Comparison of ENCODE assay signal across 21 cellular contexts in genomic region chr18:11714244-11714918, GRCh38. TPM values are rescaled to one million over a fixed set of nuclear protein-coding genes. Genes with fewer than 3 reads are reported as not detected.
A peak's percentile ranks its signal among the peaks of the same experiment; 100 is the strongest.
DNase-seq lines count a peak whose midpoint lies in the region; ATAC-seq, FAIRE-seq and TF ChIP-seq lines count a peak whose summit lies in the region.
"Had no signal": no experiment of that assay in that cellular context is flagged by ENCODE, and none has a peak within 500 bp of the region (broad histone marks: within the 10 kb centered on the region; RNA-seq: fewer than 3 reads in every experiment).

No MANE protein-coding gene starts in this region.

- 20% methylated on average over 1 of the region's 7 CpGs; no CpG with 5 or more reads in 1 of the 2 experiments for WGBS in IMR-90 (ENCODE audit: extremely low coverage in 2 of 2, insufficient read length in 1 of 2), 2 experiments

- H3K79me2 ChIP-seq in GM23338 (replicated peaks; ENCODE audit: insufficient read depth) = no peaks in the 10 kb centered on the region

- peaks cover 32% of the 10 kb centered on the region for H3K4me1 Mint-ChIP-seq in GM23338

- H3K56ac ChIP-seq in IMR-90 (ENCODE audit: extremely low read depth, insufficient read depth, low read length) = no peak overlapping the region

- no peak overlapping the region for H2AK9ac ChIP-seq in IMR-90 (replicated peaks; ENCODE audit: low read depth, low read length, poor library complexity)

- H3K27me3 ChIP-seq in GM23338 (ENCODE audit: insufficient read depth) = 0 out of 2 replicates have a peak, but pooled peaks cover 8% of the 10 kb centered on the region
- H3K27me3 ChIP-seq in IMR-90 (ENCODE audit: control insufficient read depth, insufficient read depth, low read length) = peaks cover 16% of the 10 kb centered on the region
- H3K27me3 ChIP-seq in breast epithelium = no peaks in the 10 kb centered on the region
- peaks cover 5% of the 10 kb centered on the region for H3K27me3 ChIP-seq in iPS-18a (ENCODE audit: control insufficient read depth, insufficient read depth, low read length)
- peaks cover 4% of the 10 kb centered on the region for H3K27me3 ChIP-seq in lower lobe of right lung (ENCODE audit: low read depth)

- peaks cover 8% of the 10 kb centered on the region for H3K27me3 Mint-ChIP-seq in GM23338 (ENCODE audit: insufficient read depth, low read depth, poor library complexity)

- POLR2A ChIA-PET in IMR-90 (lab: Charles Lee; ENCODE audit: unreplicated experiment) = no interaction called here

- dilution Hi-C loops in IMR-90 (cut with HindIII; ENCODE audit: low sequenced_read_pairs, unreplicated experiment) = no loop called here

- H4K5ac ChIP-seq in IMR-90 (ENCODE audit: low read depth, low read length) = no peak overlapping the region

- no peak overlapping the region for H3K23ac ChIP-seq in IMR-90 (ENCODE audit: low read depth, low read length)

- H3K9ac ChIP-seq in IMR-90 (ENCODE audit: low read depth, low read length) (no peak overlapping the region), iPS-18a (ENCODE audit: low read length) (no peak overlapping the region)

- peak overlapping the region; percentile 59 for H3K4me2 ChIP-seq in GM23338
- peak overlapping the region; percentile 77 for H3K4me2 ChIP-seq in IMR-90 (ENCODE audit: low read depth, low read length)

- H3K9me2 ChIP-seq in GM23338 (ENCODE audit: insufficient read depth) = no peaks in the 10 kb centered on the region

- intact Hi-C loops in IMR-90 (cut with micrococcal nuclease) = no loop called here
- intact Hi-C loops in breast epithelium (cut with DNase I; ENCODE audit: low total_unique reads) = no loop called here
- intact Hi-C loops in lower lobe of right lung (cut with DNase I) = no loop called here

- DNase-seq in GM23338 (ENCODE audit: low spot score) (peak; percentile 80), IMR-90 (no peak), breast epithelium (ENCODE audit: low spot score in 2 of 2) (no peak), GM12891 (ENCODE audit: insufficient read length, low spot score) (no peak), lower lobe of right lung (no peak), NCI-H1436 (lab: John Stamatoyannopoulos, UW) (no peak)
- DNase-seq: Caco-2; CD4-positive, alpha-beta T cell; GDM1; HCEC 1CT; KBM-7; MV-4-11; NCI-H187 treated with DMSO at 0.1 percent for 48 hours; NCI-H226; NCI-H524; SW 1271 had no signal

- no peak for FAIRE-seq in GM12891 (lab: Jason Lieb, UNC)
- FAIRE-seq: A204.1, GM19239 had no signal

- no peak overlapping the region for H4K91ac ChIP-seq in IMR-90 (ENCODE audit: insufficient read depth, low read depth, low read length)

- no peak overlapping the region for H2BK5ac ChIP-seq in IMR-90 (ENCODE audit: low read depth, low read length, poor library complexity, severe bottlenecking)

- no peak overlapping the region for H3K14ac ChIP-seq in IMR-90 (replicated peaks; ENCODE audit: low read depth, low read length)

- peak; percentile 94 for ATAC-seq in GM23338
- no peak for ATAC-seq in IMR-90 (ENCODE audit: low read depth)
- ATAC-seq in lower lobe of right lung = no peak
- no peak for ATAC-seq in GM21423 (IDR thresholded peaks at IDR 0.05; ENCODE audit: unreplicated experiment)

- no peak overlapping the region for H2BK20ac ChIP-seq in IMR-90 (ENCODE audit: low read depth, low read length)

- peak overlapping the region; percentile 31; the same call in 2 of the 3 replicates for H3K4me3 Mint-ChIP-seq in GM23338
- H3K4me3 Mint-ChIP-seq: CD4-positive, alpha-beta T cell had no signal

- peak overlapping the region; percentile 27 for H3K4me3 ChIP-seq in GM23338
- no peak overlapping the region; the same call in 1 of the 2 replicates for H3K4me3 ChIP-seq in IMR-90 (ENCODE audit: insufficient read depth, low read depth, low read length)
- peak overlapping the region in 2 of 3 donors; percentile 17 to 35 for H3K4me3 ChIP-seq in breast epithelium
- H3K4me3 ChIP-seq in iPS-18a (ENCODE audit: low read length) = peak overlapping the region; percentile 29
- no peak overlapping the region for H3K4me3 ChIP-seq in lower lobe of right lung
- H3K4me3 ChIP-seq: SJSA1 had no signal

- no peak for TF ChIP-seq CTCF in GM23338 (conservative IDR thresholded peaks at IDR 0.05; ENCODE audit: low read depth in 2 of 2)
- no peak for TF ChIP-seq CTCF in IMR-90 (conservative IDR thresholded peaks at IDR 0.05; ENCODE audit: low read depth, low read length)
- TF ChIP-seq CTCF in breast epithelium (IDR thresholded peaks at IDR 0.05) = no peak
- TF ChIP-seq CTCF in lower lobe of right lung (IDR thresholded peaks at IDR 0.05) = no peak

- no peaks in the 10 kb centered on the region for H4K20me1 ChIP-seq in GM23338 (replicated peaks; ENCODE audit: insufficient read depth)
- H4K20me1 ChIP-seq in IMR-90 (ENCODE audit: insufficient read depth, low read length) = no peaks in the 10 kb centered on the region

- H3F3A ChIP-seq in GM23338 (replicated peaks; ENCODE audit: low read depth) = no peaks in the 10 kb centered on the region

- no peak overlapping the region for H4K8ac ChIP-seq in IMR-90 (ENCODE audit: low read depth in 2 of 2, low read length in 2 of 2)

- CTCF ChIA-PET in IMR-90 (lab: Yijun Ruan, JAX) = no interaction called here

- H3K36me3 Mint-ChIP-seq in GM23338 (ENCODE audit: low read depth) = peaks cover 11% of the 10 kb centered on the region; the same call in 2 of the 3 replicates

- BruUV-seq in IMR-90 (replicated peaks; lab: Mats Ljungman, UMichigan) = no TSS peak

- no peak overlapping the region for H3K27ac Mint-ChIP-seq in GM23338
- H3K27ac Mint-ChIP-seq: CD4-positive, alpha-beta T cell had no signal

- TF ChIP-seq POLR2A in IMR-90 (IDR thresholded peaks at IDR 0.05; ENCODE audit: low read depth, low read length) (no peak), breast epithelium (IDR thresholded peaks at IDR 0.05) (no peak), GM12891 (IDR thresholded peaks at IDR 0.05; ENCODE audit: low read depth, low read length) (no peak)

- H3K9me3 Mint-ChIP-seq in GM23338 = peaks cover 33% of the 10 kb centered on the region; the same call in 2 of the 3 replicates
- H3K9me3 Mint-ChIP-seq: CD4-positive, alpha-beta T cell had no signal

- H3K4ac ChIP-seq in IMR-90 (ENCODE audit: low read depth, low read length) = no peak overlapping the region

- no peak overlapping the region for H2BK15ac ChIP-seq in IMR-90 (ENCODE audit: low read depth, low read length)

- H3K9me3 ChIP-seq in IMR-90 (ENCODE audit: control insufficient read depth, insufficient read depth, low read length) = no peaks in the 10 kb centered on the region
- no peaks in the 10 kb centered on the region for H3K9me3 ChIP-seq in breast epithelium
- H3K9me3 ChIP-seq in iPS-18a (ENCODE audit: control insufficient read depth, low read depth, low read length) = no peaks in the 10 kb centered on the region
- H3K9me3 ChIP-seq in lower lobe of right lung = no peaks in the 10 kb centered on the region
- H3K9me3 ChIP-seq: SJSA1 had no signal

- no peak overlapping the region for H2BK120ac ChIP-seq in IMR-90 (ENCODE audit: low read depth, low read length)

- in situ Hi-C loops in IMR-90 (cut with MboI; ENCODE audit: low sequenced_read_pairs) = no loop called here

- no peak for TF ChIP-seq RAD21 in IMR-90 (IDR thresholded peaks at IDR 0.05; ENCODE audit: low read length)

- no peaks in the 10 kb centered on the region for H3K9me1 ChIP-seq in IMR-90 (ENCODE audit: insufficient read depth, low read length)

- H3K4me1 ChIP-seq in GM23338 (ENCODE audit: insufficient read depth) = peaks cover 15% of the 10 kb centered on the region; the same call in 1 of the 2 replicates
- no peaks in the 10 kb centered on the region for H3K4me1 ChIP-seq in IMR-90 (ENCODE audit: control insufficient read depth, insufficient read depth, low read length)
- no peaks in the 10 kb centered on the region for H3K4me1 ChIP-seq in breast epithelium
- peaks cover 17% of the 10 kb centered on the region for H3K4me1 ChIP-seq in iPS-18a (ENCODE audit: control insufficient read depth, low read depth, low read length)
- H3K4me1 ChIP-seq in lower lobe of right lung = no peaks in the 10 kb centered on the region
- H3K4me1 ChIP-seq: Caco-2, SJSA1 had no signal

- no peak overlapping the region for H2AFZ ChIP-seq in GM23338
- H2AFZ ChIP-seq in IMR-90 (replicated peaks; ENCODE audit: low read length, poor library complexity) = no peak overlapping the region

- H3K79me1 ChIP-seq in IMR-90 (ENCODE audit: low read depth in 1 of 2, low read length in 2 of 2) = no peaks in the 10 kb centered on the region

- H3K36me3 ChIP-seq in GM23338 (ENCODE audit: insufficient read depth) (no peaks in the 10 kb centered on the region), IMR-90 (ENCODE audit: control insufficient read depth, insufficient read depth, low read length) (no peaks in the 10 kb centered on the region), breast epithelium (no peaks in the 10 kb centered on the region), iPS-18a (ENCODE audit: control insufficient read depth, low read depth, low read length) (no peaks in the 10 kb centered on the region), lower lobe of right lung (no peaks in the 10 kb centered on the region)
- H3K36me3 ChIP-seq: SJSA1 had no signal

- no peak overlapping the region for H3K18ac ChIP-seq in IMR-90 (ENCODE audit: low read depth, low read length)

- H2AK5ac ChIP-seq in IMR-90 (ENCODE audit: low read depth, low read length) = no peak overlapping the region

- peak overlapping the region; percentile 26; the same call in 1 of the 2 replicates for H3K27ac ChIP-seq in GM23338 (ENCODE audit: low read depth)
- H3K27ac ChIP-seq in IMR-90 (ENCODE audit: insufficient read depth, low read length) = no peak overlapping the region
- H3K27ac ChIP-seq in breast epithelium = peak overlapping the region in 1 of 2 donors; percentile 43
- no peak overlapping the region for H3K27ac ChIP-seq in iPS-18a (ENCODE audit: low read length)
- H3K27ac ChIP-seq in lower lobe of right lung = no peak overlapping the region
- H3K27ac ChIP-seq: SJSA1 had no signal

TF ChIP-seq in IMR-90, 13 proteins besides CTCF, POLR2A, EP300 and RAD21 (continues in another document):
- no peak for TF ChIP-seq FOS (IDR thresholded peaks at IDR 0.05; ENCODE audit: low read depth, low read length)
- TF ChIP-seq BHLHE40 (IDR thresholded peaks at IDR 0.05; ENCODE audit: low read depth, low read length) = no peak

TF ChIP-seq in GM12891, 5 proteins besides CTCF, POLR2A, EP300 and RAD21 (continues in another document):
- TF ChIP-seq PAX5 (IDR thresholded peaks at IDR 0.05; ENCODE audit: insufficient read depth, low read length, severe bottlenecking) (no peak), TAF1 (IDR thresholded peaks at IDR 0.05; ENCODE audit: low read depth, low read length) (no peak), POLR2AphosphoS5 (IDR thresholded peaks at IDR 0.05; ENCODE audit: low read depth, low read length) (no peak), POU2F2 (IDR thresholded peaks at IDR 0.05; ENCODE audit: low read depth, low read length) (no peak)

RNA-seq across cellular contexts. Expression of gene GNAL, which starts 25.3 kb away (rescaled TPM):
- total RNA-seq in GM23338 (2014; rRNA removed; shearing (Covaris generic)) = 21.2 and 21.6 TPM in 2 replicates
- polyA plus RNA-seq in GM23338 (2016; fragmentation: Nextera tagmentation; extraction: Ambion mirVana) (6.2 and 7.5 TPM in 2 replicates), IMR-90 (2012; rRNA removed) (0.11 and 0.15 TPM in 2 replicates)
- total RNA-seq in IMR-90 (2012; rRNA removed) (0.28 and 0.36 TPM in 2 replicates), breast epithelium (10 to 100 TPM in 1 of 3 donors, 1 to 10 TPM in 2; 6.6 to 15.4 (median 7.5) TPM), lower lobe of right lung (5.6 TPM)
- polyA plus RNA-seq in IMR-90 (2012; cell fraction: cytosol; rRNA removed) = 0.03 and 0.10 TPM in 2 replicates
- polyA plus RNA-seq in IMR-90 (2012; cell fraction: nucleus; rRNA removed; ENCODE audit: low replicate concordance) = 0.08 and 0.39 TPM in 2 replicates
- 0.14 TPM for polyA plus RNA-seq in GM12891 (2012; ENCODE audit: low read depth, missing spikeins)

Comparison
In these comparisons a context has a peak if more than half of its experiments do, and no peak if none do; other contexts are left out.
1. H3K4me3 ChIP-seq: peak in GM23338 (single experiment), breast epithelium (2 of 3) and iPS-18a (single experiment); none in IMR-90 (single experiment) and lower lobe of right lung (single experiment).